ENCODE assay signal across 8 cellular contexts in the genomic region with DNA sequence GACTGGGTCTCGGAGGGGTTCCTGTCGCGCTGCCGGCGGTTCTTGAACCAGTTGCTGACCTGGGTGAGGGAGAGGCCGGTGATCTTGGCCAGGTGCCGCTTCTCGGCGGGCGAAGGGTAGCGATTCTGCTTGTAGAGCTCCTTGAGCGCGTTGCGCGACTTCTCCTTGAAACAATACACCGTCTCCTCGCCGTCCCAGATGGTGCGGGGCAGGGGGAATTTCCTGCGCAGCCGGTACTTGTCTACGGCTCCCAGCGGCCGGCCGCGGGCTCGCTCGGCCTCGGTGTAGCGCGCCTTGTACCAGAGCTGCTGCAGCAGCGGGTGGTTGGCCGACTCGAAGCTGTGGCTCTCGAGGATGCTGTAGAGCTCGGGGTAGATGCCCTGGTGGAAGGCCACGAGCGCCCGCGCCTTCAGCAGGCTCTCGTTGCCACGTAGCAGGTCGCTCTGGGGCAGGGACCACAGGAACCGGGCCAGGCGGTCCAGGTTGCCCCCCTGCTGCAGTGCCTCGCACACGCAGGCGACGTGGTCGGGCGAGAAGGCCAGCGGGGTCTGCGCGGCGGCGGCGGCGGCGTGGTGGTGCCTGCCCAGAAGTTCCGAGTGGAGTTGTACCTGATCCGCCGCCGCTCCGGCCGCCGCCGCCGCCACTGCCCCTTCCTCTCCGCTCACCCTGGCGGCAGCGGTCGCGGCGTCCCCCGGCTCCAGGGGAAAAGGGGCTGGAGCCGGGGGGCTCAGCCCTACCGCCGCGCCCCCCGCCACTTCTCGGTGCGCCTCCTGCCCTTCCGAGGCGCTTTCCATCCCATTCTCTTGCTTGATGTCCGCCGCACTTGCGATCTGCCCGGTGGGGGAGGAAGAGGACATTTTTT. TPM values are rescaled to one million over a fixed set of nuclear protein-coding genes. Genes with fewer than 3 reads are reported as not detected.
DNase-seq lines count a peak whose midpoint lies in the region; ATAC-seq and TF ChIP-seq lines count a peak whose summit lies in the region.

No MANE protein-coding gene starts in this region.

- peaks cover 55% of the 10 kb centered on the region for H3K79me2 ChIP-seq in PC-3 (ENCODE audit: low read length)

- BruUV-seq in PC-3 (replicated peaks; lab: Mats Ljungman, UMichigan), result TSS peak; percentile 60

- peaks cover 18% of the 10 kb centered on the region for H3K36me3 ChIP-seq in PC-3 (ENCODE audit: low read depth, low read length)
- H3K36me3 ChIP-seq in adipocyte (ENCODE audit: control insufficient read depth, insufficient read depth, low read length, severe bottlenecking), result peaks cover 11% of the 10 kb centered on the region

- no peaks in the 10 kb centered on the region for H3F3A ChIP-seq in PC-3 (ENCODE audit: low read length, unreplicated experiment)

- under 1% methylated on average over 83 of the region's 88 CpGs for WGBS in right cardiac atrium

- POLR2A ChIA-PET in PC-3 (lab: Charles Lee; ENCODE audit: unreplicated experiment), result interaction anchor here (0.8 to 1.0 kb wide), 4 partner anchors 64 to 557 kb away, joined by 3 to 7 read pairs (median 4); no protein-coding TSS in a partner anchor

- CTCF ChIA-PET in PC-3 (lab: Charles Lee), result interaction anchor here (0.6 to 1.6 kb wide), 6 partner anchors 11 to 530 kb away, joined by 3 to 16 read pairs (median 8); no protein-coding TSS in a partner anchor

- H3K9me2 ChIP-seq in PC-3 (replicated peaks; ENCODE audit: low read length), result no peaks in the 10 kb centered on the region

- ATAC-seq in HG02970 (IDR thresholded peaks at IDR 0.05; ENCODE audit: low FRiP score, unreplicated experiment) (peak; percentile 48), PC-3 (peak; percentile 3), right cardiac atrium (peak; percentile 62 to 65), HG03457 (IDR thresholded peaks at IDR 0.05; ENCODE audit: unreplicated experiment) (no peak)

- peak overlapping the region; percentile 87 for H3K4me2 ChIP-seq in PC-3 (ENCODE audit: low read length)

- TF ChIP-seq CTCF in PC-3 (conservative IDR thresholded peaks at IDR 0.05; ENCODE audit: low read depth, low read length), result no peak

- DNase-seq in NCI-H748 (lab: John Stamatoyannopoulos, UW; ENCODE audit: unreplicated experiment) (peak; percentile 67), NCI-H748 treated with DMSO at 0.1 percent for 48 hours (lab: John Stamatoyannopoulos, UW) (no peak), PC-3 (peak; percentile 67), adipocyte (ENCODE audit: low read depth) (peak; percentile 75), right cardiac atrium (peak; percentile 38 to 73 (median 62)), retina (peak; percentile 90)

- H3K27me3 ChIP-seq in PC-3 (ENCODE audit: low read length) (no peaks in the 10 kb centered on the region), adipocyte (replicated peaks; ENCODE audit: control insufficient read depth, insufficient read depth, low read length) (no peaks in the 10 kb centered on the region), right cardiac atrium (ENCODE audit: control insufficient read depth, insufficient read depth) (no peaks in the 10 kb centered on the region)

- H2AFZ ChIP-seq in PC-3 (ENCODE audit: low read length), result peak overlapping the region; percentile 84

- H3K9ac ChIP-seq in PC-3 (ENCODE audit: low read length) (peak overlapping the region; percentile 79), adipocyte (ENCODE audit: low read length) (peak overlapping the region; percentile 92)

- H3K4me1 ChIP-seq in PC-3 (ENCODE audit: insufficient read depth, low read length), result peaks cover 26% of the 10 kb centered on the region
- peaks cover 9% of the 10 kb centered on the region for H3K4me1 ChIP-seq in adipocyte (ENCODE audit: control insufficient read depth, insufficient read depth, low read length)
- H3K4me1 ChIP-seq in right cardiac atrium (ENCODE audit: control insufficient read depth, insufficient read depth, low read length), result no peaks in the 10 kb centered on the region

- peak overlapping the region; percentile 86 for H3K4me3 ChIP-seq in PC-3 (ENCODE audit: low read length)
- peak overlapping the region; percentile 89 for H3K4me3 ChIP-seq in adipocyte (ENCODE audit: low read length)
- H3K4me3 ChIP-seq in right cardiac atrium (ENCODE audit: low read length), result peak overlapping the region; percentile 62

- H4K20me1 ChIP-seq in PC-3 (ENCODE audit: low read length), result peaks cover 28% of the 10 kb centered on the region

- intact Hi-C loops in PC-3 (cut with micrococcal nuclease), result loop anchor here (1.0 to 5.0 kb wide), 12 partner anchors 11 to 529 kb away; a partner anchor contains a TSS
- intact Hi-C loops in right cardiac atrium (cut with DNase I), result loop anchor here in 1 of 4 donors (10.0 kb wide), 1 partner anchor 521 kb away; no protein-coding TSS in a partner anchor

- H3K9me3 ChIP-seq in PC-3 (ENCODE audit: low read length) (no peaks in the 10 kb centered on the region), adipocyte (ENCODE audit: control insufficient read depth, low read length) (no peaks in the 10 kb centered on the region), right cardiac atrium (ENCODE audit: control insufficient read depth, low read length) (no peaks in the 10 kb centered on the region)

- peak overlapping the region; percentile 38 for H3K27ac ChIP-seq in PC-3 (ENCODE audit: low read length)
- H3K27ac ChIP-seq in right cardiac atrium (ENCODE audit: low read length), result peak overlapping the region; percentile 19

RNA-seq across cellular contexts. Expression of a gene that starts 0.7 kb away (rescaled TPM):
- 29.2 and 33.2 TPM in 2 replicates for total RNA-seq in PC-3 (2014; rRNA removed)
- 1 to 10 TPM; 2.1 to 4.1 (median 3.4) TPM for total RNA-seq in right cardiac atrium
- polyA plus RNA-seq in right cardiac atrium, result 1.1 TPM

RNA-seq across cellular contexts. Expression of a gene that starts 11.1 kb away (rescaled TPM):
- 88.6 and 95.7 TPM in 2 replicates for total RNA-seq in PC-3 (2014; rRNA removed)
- 10 to 100 TPM; 25.9 to 29.3 (median 29.0) TPM for total RNA-seq in right cardiac atrium
- 27.8 TPM for polyA plus RNA-seq in right cardiac atrium
